In the genomic region with DNA sequence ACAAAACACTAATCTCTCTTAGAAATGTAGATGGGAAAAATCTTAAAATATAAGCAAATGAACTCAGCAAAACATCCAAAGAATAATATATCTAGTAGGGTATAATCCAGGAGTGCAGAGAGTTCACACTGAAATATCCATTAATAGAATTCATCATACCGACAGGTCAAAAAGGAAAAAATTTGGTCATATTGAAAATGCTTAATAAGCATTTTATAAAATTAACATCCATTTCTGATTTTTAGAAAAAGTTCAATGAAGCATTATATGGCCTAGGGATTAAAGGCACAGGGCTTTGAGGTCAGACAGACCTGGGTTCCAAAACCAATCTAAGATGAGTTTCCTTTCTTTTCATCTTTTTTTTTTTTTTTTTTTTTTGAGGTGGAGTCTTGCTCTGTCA, we compare ENCODE assay signal across 19 cellular contexts. TPM values are rescaled to one million over a fixed set of nuclear protein-coding genes. Genes with fewer than 3 reads are reported as not detected.
DNase-seq lines count a peak whose midpoint lies in the region; ATAC-seq, FAIRE-seq and TF ChIP-seq lines count a peak whose summit lies in the region.
"Had no signal": no experiment of that assay in that cellular context is flagged by ENCODE, and none has a peak within 500 bp of the region (broad histone marks: within the 10 kb centered on the region; RNA-seq: fewer than 3 reads in every experiment).

No MANE protein-coding gene starts in this region.

- TF ChIP-seq POLR2A in HepG2 (IDR thresholded peaks at IDR 0.05; ENCODE audit: insufficient read depth in 1 of 2, low read depth in 2 of 2, low read length in 2 of 2) (no peak), right lobe of liver (IDR thresholded peaks at IDR 0.05) (no peak)

- FAIRE-seq in HepG2 (lab: Jason Lieb, UNC) (no peak), D721Med (lab: Jason Lieb, UNC) (no peak)
- FAIRE-seq: GM12891, GM19239 had no signal

- CTCF ChIA-PET in HepG2 (lab: Yijun Ruan, JAX; ENCODE audit: low intra/inter-chr PET ratio, low total read pairs): no interaction called here

- in situ Hi-C loops in HepG2 (cut with HindIII; ENCODE audit: extremely low pct_ligation_motif_present, low pct_unique_long_range_greater_than_20kb): no loop called here

- no peak overlapping the region for H3K9ac ChIP-seq in HepG2 (ENCODE audit: insufficient read depth, low read depth, low read length)
- H3K9ac ChIP-seq: BLaER1 had no signal

- no TSS peak for BruUV-seq in HepG2 (replicated peaks; lab: Mats Ljungman, UMichigan)

- H3K9me3 ChIP-seq in HepG2 (ENCODE audit: low read length) (no peaks in the 10 kb centered on the region), right lobe of liver (no peaks in the 10 kb centered on the region)
- H3K9me3 ChIP-seq: HAP-1 had no signal

- 92% methylated on average over 1 of the region's 1 CpG for WGBS in HepG2 (ENCODE audit: low lambda C conversion rate)
- 82% methylated on average over 1 of the region's 1 CpG for WGBS in right lobe of liver (ENCODE audit: insufficient coverage, low coverage, low lambda C conversion rate, missing lambda C conversion rate)

- ATAC-seq in HepG2 (no peak), right lobe of liver (no peak)

- H3K4me1 ChIP-seq in HepG2 (ENCODE audit: insufficient read depth, low read length) (no peaks in the 10 kb centered on the region), right lobe of liver (no peaks in the 10 kb centered on the region)
- H3K4me1 ChIP-seq: BLaER1, HAP-1 had no signal

- POLR2A ChIA-PET in HepG2 (lab: Yijun Ruan, JAX): no interaction called here

- H3K27ac ChIP-seq in HepG2 (ENCODE audit: extremely low read length, insufficient read depth, low read length) (no peak overlapping the region), right lobe of liver (no peak overlapping the region)
- H3K27ac ChIP-seq: 22Rv1, BLaER1 had no signal

- H3K27me3 ChIP-seq in HepG2 (ENCODE audit: control insufficient read depth in 1 of 2, insufficient read depth in 2 of 2, low read length in 2 of 2) (peaks cover under 1 to 18% of the 10 kb centered on the region in 2 experiments; a peak in 3 of 5 replicates), right lobe of liver (no peaks in the 10 kb centered on the region)
- H3K27me3 ChIP-seq: BLaER1 had no signal

- no peak overlapping the region for H3K4me2 ChIP-seq in HepG2 (ENCODE audit: low read depth, low read length)
- H3K4me2 ChIP-seq: BLaER1 had no signal

- H3K4me3 ChIP-seq in HepG2 (replicated peaks in 1 of 3; ENCODE audit: insufficient read depth in 1 of 3, low read depth in 2 of 3, low read length in 3 of 3) (no peak overlapping the region), right lobe of liver (no peak overlapping the region)
- H3K4me3 ChIP-seq: BLaER1, HAP-1 had no signal

- TF ChIP-seq EP300 in HepG2 (IDR thresholded peaks at IDR 0.05; ENCODE audit: low read depth in 2 of 2, low read length in 2 of 2): no peak
- no peak for TF ChIP-seq EP300 in HepG2 (CRISPR knock-in tag; IDR thresholded peaks at IDR 0.05; ENCODE audit: borderline replicate concordance)

- intact Hi-C loops in HepG2 (cut with micrococcal nuclease; ENCODE audit: unreplicated experiment) (no loop called here), right lobe of liver (cut with DNase I) (no loop called here)

- no peak for DNase-seq in HepG2 (ENCODE audit: low spot score)
- DNase-seq in right lobe of liver: no peak
- no peak for DNase-seq in activated CD8-positive, alpha-beta memory T cell treated with anti-CD3 and anti-CD28 coated beads, Interleukin-2, amount 50 U/mL, for 48 hours
- no peak for DNase-seq in D721Med (ENCODE audit: insufficient read length, low spot score)
- DNase-seq: Calu3; CD4-positive, alpha-beta memory T cell; DMS 273 treated with DMSO at 0.1 percent for 48 hours; DMS53; DND-41; EL had no signal

- H4K20me1 ChIP-seq in HepG2 (ENCODE audit: insufficient read depth, low read length): no peaks in the 10 kb centered on the region
- H4K20me1 ChIP-seq: BLaER1 had no signal

- no peak for TF ChIP-seq RAD21 in HepG2 (CRISPR knock-in tag; IDR thresholded peaks at IDR 0.05)

- H3K36me3 ChIP-seq in HepG2 (replicated peaks in 1 of 2; ENCODE audit: control insufficient read depth in 1 of 2, insufficient read depth in 2 of 2, low read length in 2 of 2) (no peaks in the 10 kb centered on the region), right lobe of liver (no peaks in the 10 kb centered on the region)
- H3K36me3 ChIP-seq: BLaER1, HAP-1 had no signal

- no peaks in the 10 kb centered on the region for H3K79me2 ChIP-seq in HepG2 (ENCODE audit: insufficient read depth, low read length)

- TF ChIP-seq CTCF in HepG2 (CRISPR knock-in tag; IDR thresholded peaks at IDR 0.05) (no peak), right lobe of liver (IDR thresholded peaks at IDR 0.05) (no peak), D721Med (IDR thresholded peaks at IDR 0.05; ENCODE audit: insufficient read depth, missing control alignments) (no peak)

- H2AFZ ChIP-seq in HepG2 (ENCODE audit: low read length): no peak overlapping the region

RNA-seq across cellular contexts. Expression of gene EPHA10, which starts 16.4 kb away (rescaled TPM):
- total RNA-seq in HepG2 (2016; rRNA removed; fragmentation: Illumina TruSeq; extraction: Trizol) (0.08 and 0.58 TPM in 2 replicates), right lobe of liver (under 1 TPM in 2 of 6 experiments, not detected in 4; 0.07 to 0.16 TPM)
- total RNA-seq in HepG2 (2016; cell fraction: cytosol; rRNA removed; fragmentation: Illumina TruSeq; extraction: Trizol; ENCODE audit: low read depth): 0.10 TPM in 1 of 2 replicates, not detected in the other
- total RNA-seq in HepG2 (2016; cell fraction: insoluble cytoplasmic fraction; rRNA removed; fragmentation: Illumina TruSeq; extraction: Trizol): 0.17 and 0.19 TPM in 2 replicates
- 0.10 and 0.15 TPM in 2 replicates for total RNA-seq in HepG2 (2016; cell fraction: membrane; rRNA removed; fragmentation: Illumina TruSeq; extraction: Trizol)
- 0.25 and 0.40 TPM in 2 replicates for total RNA-seq in HepG2 (2016; cell fraction: nucleus; rRNA removed; fragmentation: Illumina TruSeq; extraction: Trizol)
- polyA plus RNA-seq in HepG2 (2011; rRNA removed): 0.11 and 0.29 TPM in 2 replicates
- 0.08 and 0.09 TPM in 2 replicates for polyA plus RNA-seq in HepG2 (2011; cell fraction: cytosol; rRNA removed)
- polyA plus RNA-seq in HepG2 (2011; cell fraction: nucleus; rRNA removed): 1.4 and 2.3 TPM in 2 replicates
- polyA plus RNA-seq in HepG2 (2012): 0.09 and 0.15 TPM in 2 replicates
- polyA plus RNA-seq in HepG2 (2016; cell fraction: cytosol; fragmentation: Illumina TruSeq; extraction: Trizol; ENCODE audit: low read depth): 0.01 TPM in 1 of 2 replicates, not detected in the other
- polyA plus RNA-seq in HepG2 (2016; cell fraction: insoluble cytoplasmic fraction; fragmentation: Illumina TruSeq; extraction: Trizol; ENCODE audit: low read depth): 0.08 TPM in 1 of 2 replicates, not detected in the other
- polyA plus RNA-seq in HepG2 (2016; cell fraction: membrane; fragmentation: Illumina TruSeq; extraction: Trizol; ENCODE audit: low read depth): 0.12 TPM in 1 of 2 replicates, not detected in the other
- polyA plus RNA-seq in HepG2 (2016; cell fraction: nucleus; fragmentation: Illumina TruSeq; extraction: Trizol; ENCODE audit: insufficient read depth, low read depth): 0.40 and 0.52 TPM in 2 replicates
- polyA minus RNA-seq in HepG2 (2011; rRNA and poly(A)+ RNA removed; ENCODE audit: low replicate concordance): 0.08 and 0.63 TPM in 2 replicates
- polyA minus RNA-seq in HepG2 (2011; cell fraction: cytosol; rRNA and poly(A)+ RNA removed): not detected in 2 replicates
- polyA minus RNA-seq in HepG2 (2011; cell fraction: nucleus; rRNA and poly(A)+ RNA removed): 0.26 TPM in 1 of 2 replicates, not detected in the other
- total RNA-seq: A673, H4 had no signal
- polyA plus RNA-seq: AG04450; CD14-positive monocyte; CD4-positive, alpha-beta memory T cell had no signal

RNA-seq across cellular contexts. Expression of gene MANEAL, which starts 45.1 kb away (rescaled TPM):
- total RNA-seq in HepG2 (2016; rRNA removed; fragmentation: Illumina TruSeq; extraction: Trizol) (16.8 and 26.4 TPM in 2 replicates), right lobe of liver (1 to 10 TPM; 3.2 to 9.4 (median 5.4) TPM)
- 16.6 and 17.3 TPM in 2 replicates for total RNA-seq in HepG2 (2016; cell fraction: cytosol; rRNA removed; fragmentation: Illumina TruSeq; extraction: Trizol; ENCODE audit: low read depth)
- 18.0 and 24.7 TPM in 2 replicates for total RNA-seq in HepG2 (2016; cell fraction: insoluble cytoplasmic fraction; rRNA removed; fragmentation: Illumina TruSeq; extraction: Trizol)
- 32.4 and 35.8 TPM in 2 replicates for total RNA-seq in HepG2 (2016; cell fraction: membrane; rRNA removed; fragmentation: Illumina TruSeq; extraction: Trizol)
- 19.1 and 23.7 TPM in 2 replicates for total RNA-seq in HepG2 (2016; cell fraction: nucleus; rRNA removed; fragmentation: Illumina TruSeq; extraction: Trizol)
- 20.8 and 24.2 TPM in 2 replicates for polyA plus RNA-seq in HepG2 (2011; rRNA removed)
- polyA plus RNA-seq in HepG2 (2011; cell fraction: cytosol; rRNA removed): 19.9 and 21.2 TPM in 2 replicates
- polyA plus RNA-seq in HepG2 (2011; cell fraction: nucleus; rRNA removed): 9.7 and 13.0 TPM in 2 replicates
- 15.7 and 16.4 TPM in 2 replicates for polyA plus RNA-seq in HepG2 (2012)
- 22.1 and 26.7 TPM in 2 replicates for polyA plus RNA-seq in HepG2 (2016; cell fraction: cytosol; fragmentation: Illumina TruSeq; extraction: Trizol; ENCODE audit: low read depth)
- 26.1 and 27.7 TPM in 2 replicates for polyA plus RNA-seq in HepG2 (2016; cell fraction: insoluble cytoplasmic fraction; fragmentation: Illumina TruSeq; extraction: Trizol; ENCODE audit: low read depth)
- 36.8 and 37.5 TPM in 2 replicates for polyA plus RNA-seq in HepG2 (2016; cell fraction: membrane; fragmentation: Illumina TruSeq; extraction: Trizol; ENCODE audit: low read depth)
- polyA plus RNA-seq in HepG2 (2016; cell fraction: nucleus; fragmentation: Illumina TruSeq; extraction: Trizol; ENCODE audit: insufficient read depth, low read depth): 36.1 and 42.1 TPM in 2 replicates
- 38.3 and 73.7 TPM in 2 replicates for polyA minus RNA-seq in HepG2 (2011; rRNA and poly(A)+ RNA removed; ENCODE audit: low replicate concordance)
- polyA minus RNA-seq in HepG2 (2011; cell fraction: cytosol; rRNA and poly(A)+ RNA removed): 15.2 and 17.4 TPM in 2 replicates
- polyA minus RNA-seq in HepG2 (2011; cell fraction: nucleus; rRNA and poly(A)+ RNA removed): 6.0 and 8.9 TPM in 2 replicates

RNA-seq across cellular contexts. Expression of gene CDCA8, which starts 56.2 kb away (rescaled TPM):
- total RNA-seq in HepG2 (2016; rRNA removed; fragmentation: Illumina TruSeq; extraction: Trizol): 38.6 and 48.7 TPM in 2 replicates
- total RNA-seq in HepG2 (2016; cell fraction: cytosol; rRNA removed; fragmentation: Illumina TruSeq; extraction: Trizol; ENCODE audit: low read depth): 8.9 and 10.2 TPM in 2 replicates
- total RNA-seq in HepG2 (2016; cell fraction: insoluble cytoplasmic fraction; rRNA removed; fragmentation: Illumina TruSeq; extraction: Trizol): 38.9 and 41.7 TPM in 2 replicates
- 24.2 and 26.4 TPM in 2 replicates for total RNA-seq in HepG2 (2016; cell fraction: membrane; rRNA removed; fragmentation: Illumina TruSeq; extraction: Trizol)
- 18.9 and 20.3 TPM in 2 replicates for total RNA-seq in HepG2 (2016; cell fraction: nucleus; rRNA removed; fragmentation: Illumina TruSeq; extraction: Trizol)
- polyA plus RNA-seq in HepG2 (2011; rRNA removed): 16.7 and 24.1 TPM in 2 replicates
- polyA plus RNA-seq in HepG2 (2011; cell fraction: cytosol; rRNA removed): 20.5 and 26.2 TPM in 2 replicates
- polyA plus RNA-seq in HepG2 (2011; cell fraction: nucleus; rRNA removed): 11.8 and 15.5 TPM in 2 replicates
- polyA plus RNA-seq in HepG2 (2012): 10.8 and 17.1 TPM in 2 replicates
- polyA plus RNA-seq in HepG2 (2016; cell fraction: cytosol; fragmentation: Illumina TruSeq; extraction: Trizol; ENCODE audit: low read depth): 5.2 and 5.7 TPM in 2 replicates
- 45.9 and 54.1 TPM in 2 replicates for polyA plus RNA-seq in HepG2 (2016; cell fraction: insoluble cytoplasmic fraction; fragmentation: Illumina TruSeq; extraction: Trizol; ENCODE audit: low read depth)
- polyA plus RNA-seq in HepG2 (2016; cell fraction: membrane; fragmentation: Illumina TruSeq; extraction: Trizol; ENCODE audit: low read depth): 12.7 and 13.2 TPM in 2 replicates
- 32.7 and 33.4 TPM in 2 replicates for polyA plus RNA-seq in HepG2 (2016; cell fraction: nucleus; fragmentation: Illumina TruSeq; extraction: Trizol; ENCODE audit: insufficient read depth, low read depth)
- polyA minus RNA-seq in HepG2 (2011; rRNA and poly(A)+ RNA removed; ENCODE audit: low replicate concordance): 32.5 and 61.3 TPM in 2 replicates
- polyA minus RNA-seq in HepG2 (2011; cell fraction: cytosol; rRNA and poly(A)+ RNA removed): 12.6 and 18.5 TPM in 2 replicates
- polyA minus RNA-seq in HepG2 (2011; cell fraction: nucleus; rRNA and poly(A)+ RNA removed): 6.8 and 9.4 TPM in 2 replicates
- total RNA-seq in right lobe of liver: 1 to 10 TPM in 2 of 6 experiments, under 1 TPM in 4; 0.31 to 2.2 (median 0.76) TPM

RNA-seq across cellular contexts. Expression of gene C1orf122, which starts 59.0 kb away (rescaled TPM):
- total RNA-seq in HepG2 (2016; rRNA removed; fragmentation: Illumina TruSeq; extraction: Trizol) (31.3 and 40.6 TPM in 2 replicates), right lobe of liver (10 to 100 TPM; 23.0 to 61.7 (median 27.9) TPM)
- total RNA-seq in HepG2 (2016; cell fraction: cytosol; rRNA removed; fragmentation: Illumina TruSeq; extraction: Trizol; ENCODE audit: low read depth): 37.4 and 51.2 TPM in 2 replicates
- total RNA-seq in HepG2 (2016; cell fraction: insoluble cytoplasmic fraction; rRNA removed; fragmentation: Illumina TruSeq; extraction: Trizol): 33.4 and 38.2 TPM in 2 replicates
- total RNA-seq in HepG2 (2016; cell fraction: membrane; rRNA removed; fragmentation: Illumina TruSeq; extraction: Trizol): 37.7 and 50.5 TPM in 2 replicates
- total RNA-seq in HepG2 (2016; cell fraction: nucleus; rRNA removed; fragmentation: Illumina TruSeq; extraction: Trizol): 16.9 and 21.8 TPM in 2 replicates
- polyA plus RNA-seq in HepG2 (2011; rRNA removed): 18.7 and 25.1 TPM in 2 replicates
- 20.0 and 25.3 TPM in 2 replicates for polyA plus RNA-seq in HepG2 (2011; cell fraction: cytosol; rRNA removed)
- 28.5 and 29.9 TPM in 2 replicates for polyA plus RNA-seq in HepG2 (2011; cell fraction: nucleus; rRNA removed)
- polyA plus RNA-seq in HepG2 (2012): 7.0 and 10.9 TPM in 2 replicates
- 48.7 and 56.2 TPM in 2 replicates for polyA plus RNA-seq in HepG2 (2016; cell fraction: cytosol; fragmentation: Illumina TruSeq; extraction: Trizol; ENCODE audit: low read depth)
- 31.4 and 33.0 TPM in 2 replicates for polyA plus RNA-seq in HepG2 (2016; cell fraction: insoluble cytoplasmic fraction; fragmentation: Illumina TruSeq; extraction: Trizol; ENCODE audit: low read depth)
- polyA plus RNA-seq in HepG2 (2016; cell fraction: membrane; fragmentation: Illumina TruSeq; extraction: Trizol; ENCODE audit: low read depth): 37.2 and 37.9 TPM in 2 replicates
- polyA plus RNA-seq in HepG2 (2016; cell fraction: nucleus; fragmentation: Illumina TruSeq; extraction: Trizol; ENCODE audit: insufficient read depth, low read depth): 32.9 and 35.0 TPM in 2 replicates
- 8.2 and 11.5 TPM in 2 replicates for polyA minus RNA-seq in HepG2 (2011; rRNA and poly(A)+ RNA removed; ENCODE audit: low replicate concordance)
- 9.6 TPM in 2 replicates for polyA minus RNA-seq in HepG2 (2011; cell fraction: cytosol; rRNA and poly(A)+ RNA removed)
- 6.6 and 7.0 TPM in 2 replicates for polyA minus RNA-seq in HepG2 (2011; cell fraction: nucleus; rRNA and poly(A)+ RNA removed)

RNA-seq across cellular contexts. Expression of gene YRDC, which starts 59.4 kb away (rescaled TPM):
- total RNA-seq in HepG2 (2016; rRNA removed; fragmentation: Illumina TruSeq; extraction: Trizol) (29.2 and 31.8 TPM in 2 replicates), right lobe of liver (10 to 100 TPM in 2 of 6 experiments, 1 to 10 TPM in 4; 4.4 to 18.3 (median 6.4) TPM)
- total RNA-seq in HepG2 (2016; cell fraction: cytosol; rRNA removed; fragmentation: Illumina TruSeq; extraction: Trizol; ENCODE audit: low read depth): 7.1 and 8.4 TPM in 2 replicates
- total RNA-seq in HepG2 (2016; cell fraction: insoluble cytoplasmic fraction; rRNA removed; fragmentation: Illumina TruSeq; extraction: Trizol): 29.8 and 34.9 TPM in 2 replicates
- 18.8 and 18.9 TPM in 2 replicates for total RNA-seq in HepG2 (2016; cell fraction: membrane; rRNA removed; fragmentation: Illumina TruSeq; extraction: Trizol)
- total RNA-seq in HepG2 (2016; cell fraction: nucleus; rRNA removed; fragmentation: Illumina TruSeq; extraction: Trizol): 15.6 and 16.7 TPM in 2 replicates
- polyA plus RNA-seq in HepG2 (2011; rRNA removed): 25.4 and 27.5 TPM in 2 replicates
- 25.6 and 26.2 TPM in 2 replicates for polyA plus RNA-seq in HepG2 (2011; cell fraction: cytosol; rRNA removed)
- 8.3 and 10.1 TPM in 2 replicates for polyA plus RNA-seq in HepG2 (2011; cell fraction: nucleus; rRNA removed)
- polyA plus RNA-seq in HepG2 (2012): 17.1 and 21.1 TPM in 2 replicates
- 5.9 and 6.1 TPM in 2 replicates for polyA plus RNA-seq in HepG2 (2016; cell fraction: cytosol; fragmentation: Illumina TruSeq; extraction: Trizol; ENCODE audit: low read depth)
- polyA plus RNA-seq in HepG2 (2016; cell fraction: insoluble cytoplasmic fraction; fragmentation: Illumina TruSeq; extraction: Trizol; ENCODE audit: low read depth): 27.0 and 29.5 TPM in 2 replicates
- polyA plus RNA-seq in HepG2 (2016; cell fraction: membrane; fragmentation: Illumina TruSeq; extraction: Trizol; ENCODE audit: low read depth): 11.3 and 12.8 TPM in 2 replicates
- polyA plus RNA-seq in HepG2 (2016; cell fraction: nucleus; fragmentation: Illumina TruSeq; extraction: Trizol; ENCODE audit: insufficient read depth, low read depth): 22.9 and 23.8 TPM in 2 replicates
- 25.1 and 31.1 TPM in 2 replicates for polyA minus RNA-seq in HepG2 (2011; rRNA and poly(A)+ RNA removed; ENCODE audit: low replicate concordance)
- polyA minus RNA-seq in HepG2 (2011; cell fraction: cytosol; rRNA and poly(A)+ RNA removed): 9.3 and 10.2 TPM in 2 replicates
- polyA minus RNA-seq in HepG2 (2011; cell fraction: nucleus; rRNA and poly(A)+ RNA removed): 9.0 and 9.7 TPM in 2 replicates
